Comparison of ENCODE assay signal across 9 cellular contexts in genomic region chr16:53080345-53081031, GRCh38. TPM values are rescaled to one million over a fixed set of nuclear protein-coding genes. Genes with fewer than 3 reads are reported as not detected.
DNase-seq lines count a peak whose midpoint lies in the region; ATAC-seq and TF ChIP-seq lines count a peak whose summit lies in the region.
"Had no signal": no experiment of that assay in that cellular context is flagged by ENCODE, and none has a peak within 500 bp of the region (broad histone marks: within the 10 kb centered on the region; RNA-seq: fewer than 3 reads in every experiment).

No MANE protein-coding gene starts in this region.

- no peaks in the 10 kb centered on the region for H3K27me3 ChIP-seq in RWPE2 (ENCODE audit: insufficient read depth, poor library complexity, severe bottlenecking)

- H3K36me3 Mint-ChIP-seq in osteocyte (ENCODE audit: unreplicated experiment), result peaks cover 4% of the 10 kb centered on the region

- DNase-seq in AG20443 (ENCODE audit: low spot score) (peak; percentile 91), RWPE2 (ENCODE audit: low spot score) (peak; percentile 92), foreskin melanocyte (peak; percentile 94), osteocyte (ENCODE audit: extremely low spot score, unreplicated experiment) (peak; percentile 89), KG1 (lab: John Stamatoyannopoulos, UW) (no peak), GDM1 (lab: John Stamatoyannopoulos, UW) (no peak)
- DNase-seq: activated naive CD4-positive, alpha-beta T cell treated with Interleukin-2 at 50 U/mL for 16 hours had no signal

- no peaks in the 10 kb centered on the region for H3K9me3 ChIP-seq in RWPE2 (ENCODE audit: severe bottlenecking)

- H3K4me1 Mint-ChIP-seq in osteocyte (ENCODE audit: unreplicated experiment), result peaks cover 76% of the 10 kb centered on the region

- H3K9me3 Mint-ChIP-seq in osteocyte (ENCODE audit: unreplicated experiment), result no peaks in the 10 kb centered on the region

- peak overlapping the region; percentile 95 for H3K27ac Mint-ChIP-seq in osteocyte (ENCODE audit: unreplicated experiment)

- peaks cover 65% of the 10 kb centered on the region for H3K4me1 ChIP-seq in RWPE2 (ENCODE audit: insufficient read depth, poor library complexity, severe bottlenecking)

- peak overlapping the region; percentile 41 for H3K4me3 Mint-ChIP-seq in osteocyte (ENCODE audit: unreplicated experiment)

- peak overlapping the region; percentile 95 for H3K27ac ChIP-seq in RWPE2 (ENCODE audit: poor library complexity, severe bottlenecking)

- peaks cover 6% of the 10 kb centered on the region for H3K36me3 ChIP-seq in RWPE2 (ENCODE audit: low read depth)

- no peaks in the 10 kb centered on the region for H3K27me3 Mint-ChIP-seq in osteocyte (ENCODE audit: unreplicated experiment)

- TF ChIP-seq CTCF in RWPE2 (IDR thresholded peaks at IDR 0.05; ENCODE audit: poor library complexity, severe bottlenecking) (no peak), osteocyte (IDR thresholded peaks at IDR 0.05) (no peak)

- H3K4me3 ChIP-seq in RWPE2 (ENCODE audit: severe bottlenecking), result no peak overlapping the region

- ATAC-seq in RWPE2 (ENCODE audit: low read depth) (peak; percentile 84), GM21737 (IDR thresholded peaks at IDR 0.05; ENCODE audit: unreplicated experiment) (no peak), GM21447 (IDR thresholded peaks at IDR 0.05; ENCODE audit: unreplicated experiment) (no peak)

RNA-seq across cellular contexts. Expression of gene CHD9, which starts 25.7 kb away (rescaled TPM):
- total RNA-seq in osteocyte, result 98.9 and 99.0 TPM in 2 replicates

RNA-seq across cellular contexts. Expression of gene CHD9NB, which starts 27.8 kb away (rescaled TPM):
- 3.4 and 4.8 TPM in 2 replicates for total RNA-seq in osteocyte

Comparison
In these comparisons a context has a peak if more than half of its experiments do, and no peak if none do; other contexts are left out.
1. DNase-seq: peak in AG20443 (single experiment), RWPE2 (single experiment), foreskin melanocyte (single experiment) and osteocyte (single experiment); none in KG1 (single experiment) and GDM1 (single experiment).